14 cellular contexts compared by ENCODE assay signal in genomic region chr2:72695676-72696075, GRCh38.
A peak's percentile ranks its signal among the peaks of the same experiment; 100 is the strongest.
DNase-seq lines count a peak whose midpoint lies in the region; TF ChIP-seq lines count a peak whose summit lies in the region.
"Had no signal": no experiment of that assay in that cellular context is flagged by ENCODE, and none has a peak within 500 bp of the region (broad histone marks: within the 10 kb centered on the region; RNA-seq: fewer than 3 reads in every experiment).

No MANE protein-coding gene starts in this region.

- H3K27ac Mint-ChIP-seq in brain (peak overlapping the region in 3 of 5 experiments; percentile 6 to 53 (median 38)), nephron progenitor cell (no peak overlapping the region), endothelial cell (ENCODE audit: unreplicated experiment) (no peak overlapping the region)
- H3K27ac Mint-ChIP-seq: CD14-positive monocyte, GM23338 had no signal

- H3K9me3 Mint-ChIP-seq in brain, result no peaks in the 10 kb centered on the region
- H3K9me3 Mint-ChIP-seq in nephron progenitor cell, result no peaks in the 10 kb centered on the region
- H3K9me3 Mint-ChIP-seq in endothelial cell (ENCODE audit: unreplicated experiment), result no peaks in the 10 kb centered on the region
- H3K9me3 Mint-ChIP-seq: GM23338 had no signal

- DNase-seq in NCI-H2171 treated with DMSO at 0.1 percent for 48 hours (lab: John Stamatoyannopoulos, UW) (peak; percentile 9), NCI-H2171 (lab: John Stamatoyannopoulos, UW) (no peak), NCI-H2227 (lab: John Stamatoyannopoulos, UW; ENCODE audit: unreplicated experiment) (peak; percentile 31), nephron progenitor cell (no peak), kidney tubule cell (ENCODE audit: low spot score) (no peak), substantia nigra (lab: John Stamatoyannopoulos, UW) (no peak), endothelial cell (ENCODE audit: low spot score) (no peak)
- DNase-seq: COR-L47, NCI-H446 had no signal

- H3K36me3 Mint-ChIP-seq in brain, result peaks cover 34% of the 10 kb centered on the region
- peaks cover 5% of the 10 kb centered on the region for H3K36me3 Mint-ChIP-seq in nephron progenitor cell (ENCODE audit: low read depth)
- no peaks in the 10 kb centered on the region for H3K36me3 Mint-ChIP-seq in endothelial cell (ENCODE audit: low read depth, unreplicated experiment)
- H3K36me3 Mint-ChIP-seq: CD14-positive monocyte had no signal

- TF ChIP-seq CTCF in brain (conservative IDR thresholded peaks at IDR 0.05), result no peak
- no peak for TF ChIP-seq CTCF in nephron progenitor cell (IDR thresholded peaks at IDR 0.05)
- no peak for TF ChIP-seq CTCF in endothelial cell (IDR thresholded peaks at IDR 0.05; ENCODE audit: unreplicated experiment)

- H3K27ac ChIP-seq in substantia nigra (ENCODE audit: low read depth, low read length, poor library complexity, severe bottlenecking), result no peak overlapping the region
- H3K27ac ChIP-seq: KMS-11, RWPE1 had no signal

- H3K27me3 Mint-ChIP-seq in brain, result no peaks in the 10 kb centered on the region
- no peaks in the 10 kb centered on the region for H3K27me3 Mint-ChIP-seq in nephron progenitor cell (ENCODE audit: low read depth, poor library complexity)
- peaks cover 2% of the 10 kb centered on the region for H3K27me3 Mint-ChIP-seq in endothelial cell (ENCODE audit: unreplicated experiment)

- no peak overlapping the region for H3K4me3 Mint-ChIP-seq in brain
- H3K4me3 Mint-ChIP-seq in nephron progenitor cell, result peak overlapping the region; percentile 38
- no peak overlapping the region for H3K4me3 Mint-ChIP-seq in endothelial cell (ENCODE audit: unreplicated experiment)
- H3K4me3 Mint-ChIP-seq: CD14-positive monocyte, GM23338 had no signal

- H3K4me1 Mint-ChIP-seq in brain (peaks cover 30% of the 10 kb centered on the region), nephron progenitor cell (peaks cover 34% of the 10 kb centered on the region), endothelial cell (ENCODE audit: unreplicated experiment) (peaks cover 9% of the 10 kb centered on the region)

Comparison
In these comparisons a context has a peak if more than half of its experiments do, and no peak if none do; other contexts are left out.
1. DNase-seq: peak in NCI-H2171 treated with DMSO at 0.1 percent for 48 hours (single experiment) and NCI-H2227 (single experiment); none in NCI-H2171 (single experiment), nephron progenitor cell (single experiment), kidney tubule cell (single experiment), substantia nigra (0 of 49) and endothelial cell (single experiment).
2. H3K27ac Mint-ChIP-seq: peak in brain (3 of 5); none in nephron progenitor cell (single experiment) and endothelial cell (single experiment).